ENCODE assay signal across 10 cellular contexts in the genomic region with DNA sequence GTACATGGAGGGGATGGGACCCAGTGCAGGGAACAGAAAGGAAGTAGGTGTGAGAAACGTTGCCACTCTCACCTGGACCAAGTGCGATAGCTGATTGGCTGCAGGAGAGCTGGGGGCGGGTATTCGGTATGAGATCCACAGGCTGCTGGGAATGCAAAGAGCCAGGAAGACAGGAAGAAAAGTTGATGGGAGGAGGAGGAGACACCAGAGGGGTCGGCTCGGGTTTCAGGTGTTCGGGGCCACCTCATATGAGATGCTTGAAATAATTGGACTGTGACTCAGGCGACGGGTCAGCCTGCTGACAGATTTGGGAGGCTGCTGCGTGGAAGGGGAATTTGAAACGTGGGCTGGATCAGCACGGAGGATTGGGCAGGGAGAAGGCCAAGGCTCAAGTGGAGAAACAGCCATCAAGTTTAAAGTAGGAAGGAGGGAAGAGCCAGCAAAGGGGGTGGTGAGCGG.
DNase-seq lines count a peak whose midpoint lies in the region; ATAC-seq, FAIRE-seq and TF ChIP-seq lines count a peak whose summit lies in the region.
"Had no signal": no experiment of that assay in that cellular context is flagged by ENCODE, and none has a peak within 500 bp of the region (broad histone marks: within the 10 kb centered on the region; RNA-seq: fewer than 3 reads in every experiment).

No MANE protein-coding gene starts in this region.

- peak overlapping the region; percentile 84 for H3K27ac Mint-ChIP-seq in mesothelial cell of epicardium
- H3K27ac Mint-ChIP-seq in activated CD8-positive, alpha-beta T cell treated with anti-CD3 and anti-CD28 coated beads, Interleukin-2, amount 10 ng/mL, durations not matched to agents 7 days and 5 days: no peak overlapping the region

- H3K27me3 ChIP-seq in HUES64 (ENCODE audit: insufficient read depth, low read length): no peaks in the 10 kb centered on the region
- no peaks in the 10 kb centered on the region for H3K27me3 ChIP-seq in bronchial epithelial cell (ENCODE audit: control insufficient read depth, insufficient read depth, low read length)
- H3K27me3 ChIP-seq: spleen had no signal

- peaks cover 10% of the 10 kb centered on the region for H3K4me1 ChIP-seq in HUES64 (ENCODE audit: insufficient read depth, low read length)
- H3K4me1 ChIP-seq: HAP-1, spleen had no signal

- H3K27ac ChIP-seq in HUES64 (ENCODE audit: low read depth, low read length): peak overlapping the region; percentile 53
- H3K27ac ChIP-seq: spleen had no signal

- CTCF ChIA-PET in activated CD8-positive, alpha-beta T cell treated with anti-CD3 and anti-CD28 coated beads, Interleukin-2, amount 10 ng/mL, durations not matched to agents 7 days and 5 days (lab: Charles Lee): interaction anchor here (3.4 kb wide), 1 partner anchor 12 kb away, joined by 20 read pairs; no protein-coding TSS in a partner anchor

- peak overlapping the region; percentile 36 for H3K4me3 ChIP-seq in HUES64 (ENCODE audit: low read length)
- no peak overlapping the region for H3K4me3 ChIP-seq in bronchial epithelial cell (ENCODE audit: low read depth, low read length)
- H3K4me3 ChIP-seq: HAP-1, spleen had no signal

- no peak for ATAC-seq in HG03175 (IDR thresholded peaks at IDR 0.05; ENCODE audit: unreplicated experiment)
- no peak for ATAC-seq in activated CD8-positive, alpha-beta T cell treated with anti-CD3 and anti-CD28 coated beads, Interleukin-2, amount 10 ng/mL, durations not matched to agents 7 days and 5 days
- ATAC-seq in HG03039 (IDR thresholded peaks at IDR 0.05; ENCODE audit: unreplicated experiment): no peak

- peaks cover 24% of the 10 kb centered on the region for H3K4me1 Mint-ChIP-seq in mesothelial cell of epicardium
- H3K4me1 Mint-ChIP-seq in activated CD8-positive, alpha-beta T cell treated with anti-CD3 and anti-CD28 coated beads, Interleukin-2, amount 10 ng/mL, durations not matched to agents 7 days and 5 days (ENCODE audit: low read depth): no peaks in the 10 kb centered on the region

- peak overlapping the region; percentile 52; the same call in 1 of the 2 replicates for H3K9ac ChIP-seq in HUES64 (ENCODE audit: low read depth, low read length)

- no peak for FAIRE-seq in bronchial epithelial cell (lab: Jason Lieb, UNC)

- DNase-seq in EL (peak; percentile 88), bronchial epithelial cell (ENCODE audit: low read depth) (peak; percentile 65), mesothelial cell of epicardium (ENCODE audit: low spot score in 2 of 2, unreplicated experiment in 2 of 2) (peak in 1 of 2 experiments; percentile 46), HuH-7 (ENCODE audit: low spot score) (no peak)
- DNase-seq in activated CD8-positive, alpha-beta T cell treated with anti-CD3 and anti-CD28 coated beads, Interleukin-2, amount 10 ng/mL, durations not matched to agents 7 days and 5 days: no peak
- DNase-seq: spleen had no signal

- no peaks in the 10 kb centered on the region for H3K9me3 ChIP-seq in HUES64 (ENCODE audit: insufficient read depth, low read depth, low read length)
- H3K9me3 ChIP-seq: HAP-1, spleen had no signal

- peak overlapping the region; percentile 0 for H3K4me3 Mint-ChIP-seq in mesothelial cell of epicardium
- no peak overlapping the region for H3K4me3 Mint-ChIP-seq in activated CD8-positive, alpha-beta T cell treated with anti-CD3 and anti-CD28 coated beads, Interleukin-2, amount 10 ng/mL, durations not matched to agents 7 days and 5 days

- H3K36me3 Mint-ChIP-seq in mesothelial cell of epicardium: peaks cover 14% of the 10 kb centered on the region
- H3K36me3 Mint-ChIP-seq in activated CD8-positive, alpha-beta T cell treated with anti-CD3 and anti-CD28 coated beads, Interleukin-2, amount 10 ng/mL, durations not matched to agents 7 days and 5 days (ENCODE audit: low read depth): peaks cover 9% of the 10 kb centered on the region

- H3K9me3 Mint-ChIP-seq in mesothelial cell of epicardium: no peaks in the 10 kb centered on the region
- H3K9me3 Mint-ChIP-seq in activated CD8-positive, alpha-beta T cell treated with anti-CD3 and anti-CD28 coated beads, Interleukin-2, amount 10 ng/mL, durations not matched to agents 7 days and 5 days (ENCODE audit: insufficient read depth): no peaks in the 10 kb centered on the region

- H3K36me3 ChIP-seq in HUES64 (ENCODE audit: insufficient read depth, low read length) (peaks cover 32% of the 10 kb centered on the region), bronchial epithelial cell (ENCODE audit: control insufficient read depth, insufficient read depth, low read length) (peaks cover 2% of the 10 kb centered on the region)

- WGBS in HUES64: 33% methylated on average over 13 of the region's 13 CpGs

- POLR2A ChIA-PET in activated CD8-positive, alpha-beta T cell treated with anti-CD3 and anti-CD28 coated beads, Interleukin-2, amount 10 ng/mL, durations not matched to agents 7 days and 5 days (lab: Charles Lee): no interaction called here

- no peaks in the 10 kb centered on the region for H3K27me3 Mint-ChIP-seq in mesothelial cell of epicardium (ENCODE audit: low read depth)
- no peaks in the 10 kb centered on the region for H3K27me3 Mint-ChIP-seq in activated CD8-positive, alpha-beta T cell treated with anti-CD3 and anti-CD28 coated beads, Interleukin-2, amount 10 ng/mL, durations not matched to agents 7 days and 5 days (ENCODE audit: low read depth)

- TF ChIP-seq CTCF in bronchial epithelial cell (IDR thresholded peaks at IDR 0.05; ENCODE audit: insufficient read depth, low read length, severe bottlenecking): no peak
- TF ChIP-seq CTCF in mesothelial cell of epicardium (IDR thresholded peaks at IDR 0.05; ENCODE audit: unreplicated experiment): no peak

Comparison
In these comparisons a context has a peak if more than half of its experiments do, and no peak if none do; other contexts are left out.
1. DNase-seq: peak in EL (single experiment) and bronchial epithelial cell (single experiment); none in activated CD8-positive, alpha-beta T cell treated with anti-CD3 and anti-CD28 coated beads, Interleukin-2, amount 10 ng/mL, durations not matched to agents 7 days and 5 days (single experiment) and HuH-7 (single experiment).